ENCODE assay signal across 17 cellular contexts in genomic region chr9:81871695-81872094, GRCh38. TPM values are rescaled to one million over a fixed set of nuclear protein-coding genes. Genes with fewer than 3 reads are reported as not detected.
DNase-seq lines count a peak whose midpoint lies in the region; ATAC-seq and TF ChIP-seq lines count a peak whose summit lies in the region.
"Had no signal": no experiment of that assay in that cellular context is flagged by ENCODE, and none has a peak within 500 bp of the region (broad histone marks: within the 10 kb centered on the region; RNA-seq: fewer than 3 reads in every experiment).

No MANE protein-coding gene starts in this region.

- in situ Hi-C loops in GM23248 (cut with MboI) = no loop called here

- H3K27ac Mint-ChIP-seq in natural killer cell = no peak overlapping the region
- H3K27ac Mint-ChIP-seq: activated naive CD4-positive, alpha-beta T cell treated with anti-CD3 and anti-CD28 coated beads, Interleukin-2, amount 50 U/mL, for 72 hours; dendritic cell treated with granulocyte-macrophage colony-stimulating factor and Interleukin-4, amounts not matched to agents 40 ng/mL and 50 ng/mL, for 4 days had no signal

- POLR2A ChIA-PET in RWPE1 (lab: Yijun Ruan, JAX; ENCODE audit: low non-redundant PET) = no interaction called here

- no peaks in the 10 kb centered on the region for H3K9me2 ChIP-seq in GM23248 (ENCODE audit: insufficient read depth)

- H3K9me3 ChIP-seq in GM23248 (ENCODE audit: low read depth) (no peaks in the 10 kb centered on the region), fibroblast of lung (ENCODE audit: control insufficient read depth, insufficient read depth, low read depth, low read length) (no peaks in the 10 kb centered on the region), skeletal muscle satellite cell (replicated peaks; ENCODE audit: low read length) (no peaks in the 10 kb centered on the region)
- H3K9me3 ChIP-seq: suprapubic skin had no signal

- H3K36me3 Mint-ChIP-seq in natural killer cell = no peaks in the 10 kb centered on the region

- intact Hi-C loops in natural killer cell (cut with micrococcal nuclease) = no loop called here

- H3K36me3 ChIP-seq in GM23248 (ENCODE audit: low read depth) = no peaks in the 10 kb centered on the region
- H3K36me3 ChIP-seq in fibroblast of lung (ENCODE audit: control insufficient read depth, insufficient read depth, low read length) = no peaks in the 10 kb centered on the region
- H3K36me3 ChIP-seq in skeletal muscle satellite cell (ENCODE audit: insufficient read depth, low read length) = no peaks in the 10 kb centered on the region
- H3K36me3 ChIP-seq: suprapubic skin had no signal

- ATAC-seq in HG03469 (IDR thresholded peaks at IDR 0.05; ENCODE audit: unreplicated experiment) = no peak
- ATAC-seq in GM18861 (IDR thresholded peaks at IDR 0.05; ENCODE audit: unreplicated experiment) = no peak
- ATAC-seq in natural killer cell = no peak
- ATAC-seq: activated naive CD4-positive, alpha-beta T cell treated with anti-CD3 and anti-CD28 coated beads, Interleukin-2, amount 50 U/mL, for 72 hours had no signal

- H3F3A ChIP-seq in GM23248 (ENCODE audit: insufficient read depth) = peaks cover 15% of the 10 kb centered on the region

- H3K4me3 ChIP-seq in GM23248 (peak overlapping the region; percentile 35), fibroblast of lung (replicated peaks in 1 of 4; ENCODE audit: control extremely low read depth in 1 of 4, insufficient read depth in 1 of 4, low read depth in 3 of 4, low read length in 4 of 4) (no peak overlapping the region), skeletal muscle satellite cell (ENCODE audit: low read length) (no peak overlapping the region)
- H3K4me3 ChIP-seq: suprapubic skin had no signal

- 0% methylated on average over 1 of the region's 1 CpG for WGBS in GM23248 (ENCODE audit: low coverage in 1 of 2, low lambda C conversion rate in 2 of 2, missing lambda C conversion rate in 2 of 2), 2 experiments

- H3K9ac ChIP-seq in GM23248 (peak overlapping the region; percentile 29), fibroblast of lung (ENCODE audit: insufficient read depth, low read length) (no peak overlapping the region), skeletal muscle satellite cell (ENCODE audit: low read depth, low read length) (no peak overlapping the region)

- H3K4me2 ChIP-seq in GM23248 (ENCODE audit: unreplicated experiment) = peak overlapping the region; percentile 63
- peak overlapping the region; percentile 11 for H3K4me2 ChIP-seq in fibroblast of lung (ENCODE audit: extremely low read depth, insufficient read depth, low read length)
- H3K4me2 ChIP-seq in skeletal muscle satellite cell (ENCODE audit: low read length) = peak overlapping the region; percentile 32

- no peaks in the 10 kb centered on the region for H4K20me1 ChIP-seq in GM23248 (ENCODE audit: insufficient read depth)
- no peaks in the 10 kb centered on the region for H4K20me1 ChIP-seq in fibroblast of lung (ENCODE audit: control insufficient read depth, extremely low read depth, insufficient read depth, low read length)

- H3K9me3 Mint-ChIP-seq in natural killer cell = no peaks in the 10 kb centered on the region

- TF ChIP-seq CTCF in RWPE1 (conservative IDR thresholded peaks at IDR 0.05; ENCODE audit: low read depth) (no peak), fibroblast of lung (conservative IDR thresholded peaks at IDR 0.05 in 1 of 2, IDR thresholded peaks at IDR 0.05 in 1 of 2; ENCODE audit: low read depth in 1 of 2, low read length in 2 of 2) (no peak), natural killer cell (IDR thresholded peaks at IDR 0.05) (no peak)

- DNase-seq in GM23248 (peak; percentile 88), RWPE1 (ENCODE audit: low spot score) (peak; percentile 51), fibroblast of lung (ENCODE audit: low read depth in 2 of 2) (peak; percentile 46 to 84), natural killer cell (no peak)
- DNase-seq: Calu3, NCI-H446 treated with DMSO at 0.1 percent for 48 hours, SHP77 had no signal

- no peak overlapping the region for H3K4me3 Mint-ChIP-seq in natural killer cell
- H3K4me3 Mint-ChIP-seq: dendritic cell treated with granulocyte-macrophage colony-stimulating factor and Interleukin-4, amounts not matched to agents 40 ng/mL and 50 ng/mL, for 4 days had no signal

- H3K27me3 ChIP-seq in GM23248 (replicated peaks; ENCODE audit: insufficient read depth) (no peaks in the 10 kb centered on the region), fibroblast of lung (ENCODE audit: control insufficient read depth, insufficient read depth, low read length) (no peaks in the 10 kb centered on the region), skeletal muscle satellite cell (ENCODE audit: control insufficient read depth, insufficient read depth, low read length) (no peaks in the 10 kb centered on the region)
- H3K27me3 ChIP-seq: suprapubic skin had no signal

- H2AFZ ChIP-seq in GM23248 = peak overlapping the region; percentile 39
- no peak overlapping the region for H2AFZ ChIP-seq in fibroblast of lung (ENCODE audit: low read length)

- CTCF ChIA-PET in RWPE1 (lab: Yijun Ruan, JAX) = interaction anchor here (0.6 kb wide), 1 partner anchor 15 kb away, joined by 5 read pairs; no protein-coding TSS in a partner anchor

- H3K4me1 Mint-ChIP-seq in natural killer cell = no peaks in the 10 kb centered on the region

- H3K79me2 ChIP-seq in GM23248 (ENCODE audit: insufficient read depth) = no peaks in the 10 kb centered on the region
- no peaks in the 10 kb centered on the region for H3K79me2 ChIP-seq in fibroblast of lung (ENCODE audit: control insufficient read depth, insufficient read depth, low read length)

- peak overlapping the region; percentile 49 for H3K27ac ChIP-seq in GM23248
- H3K27ac ChIP-seq in RWPE1 = no peak overlapping the region
- no peak overlapping the region for H3K27ac ChIP-seq in fibroblast of lung (ENCODE audit: insufficient read depth, low read length)
- H3K27ac ChIP-seq: HL-60, suprapubic skin, VCaP had no signal

- peaks cover 10% of the 10 kb centered on the region for H3K4me1 ChIP-seq in GM23248 (ENCODE audit: insufficient read depth)
- peaks cover 2% of the 10 kb centered on the region for H3K4me1 ChIP-seq in fibroblast of lung (ENCODE audit: control insufficient read depth, extremely low read depth, insufficient read depth, low read length)
- H3K4me1 ChIP-seq in skeletal muscle satellite cell (ENCODE audit: control insufficient read depth, insufficient read depth, low read length) = peaks cover 23% of the 10 kb centered on the region
- H3K4me1 ChIP-seq: suprapubic skin had no signal

- H3K27me3 Mint-ChIP-seq in natural killer cell (ENCODE audit: low read depth in 2 of 2) = no peaks in the 10 kb centered on the region
- H3K27me3 Mint-ChIP-seq: dendritic cell treated with granulocyte-macrophage colony-stimulating factor and Interleukin-4, amounts not matched to agents 40 ng/mL and 50 ng/mL, for 4 days had no signal

RNA-seq across cellular contexts. Expression of gene SPATA31D4, which starts 56.5 kb away (rescaled TPM):
- not detected in 2 replicates for total RNA-seq in GM23248 (2014; rRNA removed; shearing (Covaris generic))
- polyA plus RNA-seq in GM23248 (2016; fragmentation: Nextera tagmentation; extraction: Ambion mirVana) (not detected in 2 replicates), fibroblast of lung (not detected in 2 replicates)
- total RNA-seq in fibroblast of lung (not detected in 2 replicates), natural killer cell (not detected)
- polyA plus RNA-seq in fibroblast of lung (2012) = not detected in 2 replicates
- not detected in 2 replicates for polyA minus RNA-seq in fibroblast of lung (ENCODE audit: low replicate concordance)
- not detected in 2 replicates for total RNA-seq in skeletal muscle satellite cell (2012; rRNA removed)
- total RNA-seq: activated naive CD4-positive, alpha-beta T cell treated with anti-CD3 and anti-CD28 coated beads, Interleukin-2, amount 50 U/mL, for 72 hours; Calu3; skeletal muscle tissue; suprapubic skin had no signal
- polyA plus RNA-seq: neural cell had no signal

Comparison
In these comparisons a context has a peak if more than half of its experiments do, and no peak if none do; other contexts are left out.
1. H3K4me2 ChIP-seq: peak in every context shown above with its lines; median percentile 63 in GM23248; 32 in skeletal muscle satellite cell; 11 in fibroblast of lung.